Comparison of ENCODE assay signal across 8 cellular contexts in the genomic region with DNA sequence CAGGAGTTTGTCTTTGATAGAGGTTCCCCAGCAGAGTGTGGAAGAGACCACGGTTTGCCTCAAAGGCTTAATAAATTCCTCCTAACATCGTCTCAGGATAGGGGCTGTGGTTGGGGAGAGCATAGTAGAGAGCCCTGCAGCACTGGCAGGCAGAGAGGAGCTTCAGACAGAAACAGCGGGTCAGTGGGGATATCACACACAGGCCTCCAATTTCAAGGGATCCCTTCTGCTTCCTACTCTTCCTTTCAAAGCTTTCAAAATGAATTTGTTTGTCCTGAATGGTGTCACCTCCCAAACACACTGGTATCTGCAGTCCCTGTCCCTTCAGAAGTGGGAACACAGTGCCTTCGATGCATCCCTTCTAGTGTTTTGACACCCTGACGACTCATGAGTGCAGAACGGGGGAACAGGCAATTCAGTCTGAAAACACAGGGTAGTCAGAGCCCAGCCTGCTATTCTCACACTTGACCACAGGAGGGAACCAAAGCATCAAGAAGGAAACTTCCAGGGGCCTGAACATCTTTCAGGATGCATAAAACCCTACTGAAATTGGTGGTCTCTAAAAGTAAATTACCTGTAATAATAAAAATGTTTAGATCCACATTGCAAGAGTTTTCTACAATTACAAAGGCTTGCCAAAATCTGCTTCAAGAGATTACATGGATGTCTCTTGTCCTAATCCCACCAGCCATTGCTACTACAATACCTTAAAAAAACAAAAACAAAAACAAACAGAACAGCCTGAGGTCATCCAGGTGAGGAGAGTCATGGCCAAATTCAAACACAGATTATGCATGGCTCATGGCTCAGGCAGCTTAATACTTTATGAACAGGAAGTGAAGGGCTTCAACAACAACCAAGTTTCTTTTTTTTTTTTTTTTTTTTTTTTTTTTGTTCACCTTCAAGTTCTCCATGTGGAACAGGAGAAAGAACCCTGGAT. TPM values are rescaled to one million over a fixed set of nuclear protein-coding genes. Genes with fewer than 3 reads are reported as not detected.
A peak's percentile ranks its signal among the peaks of the same experiment; 100 is the strongest.
DNase-seq lines count a peak whose midpoint lies in the region; ATAC-seq and TF ChIP-seq lines count a peak whose summit lies in the region.

No MANE protein-coding gene starts in this region.

- ATAC-seq in GM21447 (IDR thresholded peaks at IDR 0.05; ENCODE audit: unreplicated experiment), result peak; percentile 42
- peak; percentile 43 for ATAC-seq in activated naive CD8-positive, alpha-beta T cell treated with anti-CD3 and anti-CD28 coated beads, Interleukin-2, amount 10 ng/mL, durations not matched to agents 7 days and 5 days (ENCODE audit: low read depth)
- peak; percentile 85 for ATAC-seq in Right ventricle myocardium superior (ENCODE audit: poor library complexity)

- peaks cover 9% of the 10 kb centered on the region for H3F3A ChIP-seq in Loucy (ENCODE audit: low read depth)

- H3K9me3 ChIP-seq in Loucy (ENCODE audit: insufficient read depth, low read depth, low read length), result no peaks in the 10 kb centered on the region

- H3K27ac Mint-ChIP-seq in activated naive CD8-positive, alpha-beta T cell treated with anti-CD3 and anti-CD28 coated beads, Interleukin-2, amount 10 ng/mL, durations not matched to agents 7 days and 5 days, result peak overlapping the region; percentile 89

- intact Hi-C loops in Right ventricle myocardium superior (cut with DNase I), result loop anchor here (10.0 kb wide), 1 partner anchor 310 kb away; no protein-coding TSS in a partner anchor

- no peaks in the 10 kb centered on the region for H3K36me3 ChIP-seq in Loucy (ENCODE audit: insufficient read depth, low read length)

- H3K9me3 Mint-ChIP-seq in activated naive CD8-positive, alpha-beta T cell treated with anti-CD3 and anti-CD28 coated beads, Interleukin-2, amount 10 ng/mL, durations not matched to agents 7 days and 5 days, result no peaks in the 10 kb centered on the region

- no peak overlapping the region for H3K4me3 ChIP-seq in Loucy (ENCODE audit: low read length, poor library complexity, severe bottlenecking)

- DNase-seq in Caki2 (ENCODE audit: low read depth), result peak; percentile 27
- DNase-seq in SKM-1 treated with dmso at 0.1 percent for 144 hours (lab: John Stamatoyannopoulos, UW; ENCODE audit: unreplicated experiment), result peak; percentile 83
- DNase-seq in activated naive CD8-positive, alpha-beta T cell treated with anti-CD3 and anti-CD28 coated beads, Interleukin-2, amount 10 ng/mL, durations not matched to agents 7 days and 5 days, result no peak
- DNase-seq in Right ventricle myocardium superior, result no peak
- peak; percentile 11 for DNase-seq in pulmonary artery endothelial cell (ENCODE audit: low read depth, low spot score)
- DNase-seq in GOT3 (lab: John Stamatoyannopoulos, UW), result no peak

- no peaks in the 10 kb centered on the region for H3K79me2 ChIP-seq in Loucy (ENCODE audit: insufficient read depth, low read length)

- POLR2A ChIA-PET in activated naive CD8-positive, alpha-beta T cell treated with anti-CD3 and anti-CD28 coated beads, Interleukin-2, amount 10 ng/mL, durations not matched to agents 7 days and 5 days (lab: Charles Lee), result interaction anchor here (0.6 to 3.9 kb wide), 9 partner anchors 23 to 509 kb away, joined by 3 to 117 read pairs (median 3); a partner anchor contains a TSS

- peak overlapping the region; percentile 72 for H2AFZ ChIP-seq in Loucy (ENCODE audit: low read length)

- peak overlapping the region; percentile 72 for H3K4me2 ChIP-seq in Loucy (ENCODE audit: low read depth, low read length, poor library complexity, severe bottlenecking)

- H3K4me3 Mint-ChIP-seq in activated naive CD8-positive, alpha-beta T cell treated with anti-CD3 and anti-CD28 coated beads, Interleukin-2, amount 10 ng/mL, durations not matched to agents 7 days and 5 days, result peak overlapping the region; percentile 54

- peak overlapping the region; percentile 68 for H3K9ac ChIP-seq in Loucy (ENCODE audit: low read depth, low read length, poor library complexity, severe bottlenecking)

- in situ Hi-C loops in Caki2 (cut with HindIII; ENCODE audit: low pct_unique_long_range_greater_than_20kb, low sequenced_read_pairs), result no loop called here

- no peaks in the 10 kb centered on the region for H3K27me3 ChIP-seq in Loucy (ENCODE audit: insufficient read depth, low read length, poor library complexity, severe bottlenecking)

- peak; percentile 99 for TF ChIP-seq CTCF in Loucy (conservative IDR thresholded peaks at IDR 0.05; ENCODE audit: low read length)

- peaks cover 2% of the 10 kb centered on the region for H3K27me3 Mint-ChIP-seq in activated naive CD8-positive, alpha-beta T cell treated with anti-CD3 and anti-CD28 coated beads, Interleukin-2, amount 10 ng/mL, durations not matched to agents 7 days and 5 days

- H3K9me2 ChIP-seq in Loucy (replicated peaks; ENCODE audit: low read depth, low read length), result no peaks in the 10 kb centered on the region

- H3K36me3 Mint-ChIP-seq in activated naive CD8-positive, alpha-beta T cell treated with anti-CD3 and anti-CD28 coated beads, Interleukin-2, amount 10 ng/mL, durations not matched to agents 7 days and 5 days, result no peaks in the 10 kb centered on the region

- peaks cover 49% of the 10 kb centered on the region for H3K4me1 Mint-ChIP-seq in activated naive CD8-positive, alpha-beta T cell treated with anti-CD3 and anti-CD28 coated beads, Interleukin-2, amount 10 ng/mL, durations not matched to agents 7 days and 5 days

- H4K20me1 ChIP-seq in Loucy (ENCODE audit: insufficient read depth, low read length, poor library complexity, severe bottlenecking), result no peaks in the 10 kb centered on the region

- peaks cover 49% of the 10 kb centered on the region for H3K4me1 ChIP-seq in Loucy (ENCODE audit: insufficient read depth, low read length, poor library complexity, severe bottlenecking)

RNA-seq across cellular contexts. Expression of a gene that starts 49.8 kb away (rescaled TPM):
- not detected in 2 replicates for total RNA-seq in Caki2 (2014; rRNA removed; shearing (Covaris generic); ENCODE audit: low replicate concordance)
- total RNA-seq in activated naive CD8-positive, alpha-beta T cell treated with anti-CD3 and anti-CD28 coated beads, Interleukin-2, amount 10 ng/mL, durations not matched to agents 7 days and 5 days, result under 1 TPM; 0.11 TPM
- not detected for total RNA-seq in Right ventricle myocardium superior
- not detected in 2 replicates for total RNA-seq in pulmonary artery endothelial cell

RNA-seq across cellular contexts. Expression of a gene that starts 58.9 kb away (rescaled TPM):
- total RNA-seq in Caki2 (2014; rRNA removed; shearing (Covaris generic); ENCODE audit: low replicate concordance), result not detected in 2 replicates
- total RNA-seq in activated naive CD8-positive, alpha-beta T cell treated with anti-CD3 and anti-CD28 coated beads, Interleukin-2, amount 10 ng/mL, durations not matched to agents 7 days and 5 days, result 1 to 10 TPM; 3.1 to 3.5 TPM
- total RNA-seq in Right ventricle myocardium superior, result 32.8 TPM
- not detected in 2 replicates for total RNA-seq in pulmonary artery endothelial cell

Comparison
In these comparisons a context has a peak if more than half of its experiments do, and no peak if none do; other contexts are left out.
1. DNase-seq: peak in Caki2 (single experiment), SKM-1 treated with dmso at 0.1 percent for 144 hours (single experiment) and pulmonary artery endothelial cell (single experiment); none in activated naive CD8-positive, alpha-beta T cell treated with anti-CD3 and anti-CD28 coated beads, Interleukin-2, amount 10 ng/mL, durations not matched to agents 7 days and 5 days (single experiment), Right ventricle myocardium superior (single experiment) and GOT3 (single experiment).
2. Peak in every context shown above with its lines, with median percentiles within 50 percentile points of each other: ATAC-seq.